Comparison of ENCODE assay signal across 8 cellular contexts in the genomic region with DNA sequence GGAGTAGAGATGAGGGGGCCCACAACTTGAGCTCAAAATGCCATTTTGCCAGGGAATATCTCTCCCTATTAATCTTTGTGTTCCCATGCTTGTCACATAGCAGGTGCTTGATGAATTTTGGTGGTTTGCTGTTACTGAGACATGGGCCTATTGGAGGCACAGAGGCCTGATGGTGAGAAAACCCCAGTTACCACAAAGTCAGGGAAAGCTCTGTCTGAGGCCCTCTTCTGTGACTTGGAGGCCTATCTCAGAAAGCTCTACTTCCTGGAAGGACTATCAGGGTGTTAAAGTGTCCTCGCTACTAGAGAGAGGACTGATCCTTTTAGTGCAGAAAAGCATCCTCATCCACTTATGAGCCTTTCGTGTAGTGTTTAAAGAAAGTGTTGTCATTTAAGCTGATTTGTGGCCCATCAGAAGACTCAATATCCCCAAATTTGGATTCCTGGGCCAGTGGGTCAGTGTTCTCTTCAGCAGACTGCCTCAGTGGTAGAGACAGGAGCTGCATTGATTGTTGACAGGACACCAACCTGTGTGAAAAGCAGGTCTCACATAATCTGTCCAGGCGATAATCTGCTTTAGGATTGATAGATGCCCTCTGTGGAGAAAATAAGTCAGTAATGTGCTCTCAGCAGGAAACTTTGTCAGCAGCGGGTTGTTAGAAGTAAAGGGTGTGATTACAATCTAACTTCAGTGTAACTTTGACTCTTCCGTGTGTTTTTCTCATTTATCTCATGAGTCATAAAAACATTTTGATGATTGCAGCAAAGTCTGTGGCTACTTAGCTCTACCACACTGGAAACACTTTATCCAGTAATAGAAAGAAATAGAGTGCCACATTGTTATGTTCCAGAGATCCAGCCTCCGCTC.
DNase-seq lines count a peak whose midpoint lies in the region; ATAC-seq and TF ChIP-seq lines count a peak whose summit lies in the region.

No MANE protein-coding gene starts in this region.

- TF ChIP-seq CTCF in Peyer's patch (IDR thresholded peaks at IDR 0.05), result no peak
- TF ChIP-seq CTCF in choroid plexus epithelial cell (conservative IDR thresholded peaks at IDR 0.05; ENCODE audit: low read depth, low read length), result no peak

- no peaks in the 10 kb centered on the region for H3K36me3 ChIP-seq in Peyer's patch

- H3K27ac ChIP-seq in Peyer's patch, result peak overlapping the region; percentile 6 to 75 (median 48)

- peaks cover 0 to 13% (median 5%) of the 10 kb centered on the region in 4 donors for H3K4me1 ChIP-seq in Peyer's patch

- no peaks in the 10 kb centered on the region for H3K9me3 ChIP-seq in Peyer's patch

- no peaks in the 10 kb centered on the region for H3K27me3 ChIP-seq in Peyer's patch

- peak; percentile 29 to 37 for DNase-seq in stimulated activated CD4-positive, alpha-beta T cell treated with anti-CD3 and anti-CD28 coated beads, Interleukin-2, amount 100 ng/mL, for 24 hours
- no peak for DNase-seq in stimulated activated CD4-positive, alpha-beta T cell treated with anti-CD3 and anti-CD28 coated beads, Interleukin-12 subunit alpha, Interleukin-12 subunit beta, amount 100 ng/mL, for 4 hours
- DNase-seq in Peyer's patch (peak in 1 of 3 donors; percentile 69), choroid plexus epithelial cell (ENCODE audit: low read depth) (peak; percentile 40), NCI-H748 treated with DMSO at 0.1 percent for 48 hours (lab: John Stamatoyannopoulos, UW) (no peak)

- ATAC-seq in GM19328 (IDR thresholded peaks at IDR 0.05; ENCODE audit: unreplicated experiment), result no peak
- ATAC-seq in HG03342 (IDR thresholded peaks at IDR 0.05; ENCODE audit: unreplicated experiment), result no peak
- no peak for ATAC-seq in GM21723 (IDR thresholded peaks at IDR 0.05; ENCODE audit: unreplicated experiment)

- no peak overlapping the region for H3K4me3 ChIP-seq in Peyer's patch
- H3K4me3 ChIP-seq in choroid plexus epithelial cell (ENCODE audit: low read depth, low read length), result no peak overlapping the region

- TF ChIP-seq POLR2A in Peyer's patch (IDR thresholded peaks at IDR 0.05), result no peak

Comparison
In these comparisons a context has a peak if more than half of its experiments do, and no peak if none do; other contexts are left out.
1. DNase-seq: peak in stimulated activated CD4-positive, alpha-beta T cell treated with anti-CD3 and anti-CD28 coated beads, Interleukin-2, amount 100 ng/mL, for 24 hours (2 of 2) and choroid plexus epithelial cell (single experiment); none in stimulated activated CD4-positive, alpha-beta T cell treated with anti-CD3 and anti-CD28 coated beads, Interleukin-12 subunit alpha, Interleukin-12 subunit beta, amount 100 ng/mL, for 4 hours (single experiment) and NCI-H748 treated with DMSO at 0.1 percent for 48 hours (single experiment).